In genomic region chr15:42110367-42110766, GRCh38 we compare ENCODE assay signal across 19 cellular contexts. TPM values are rescaled to one million over a fixed set of nuclear protein-coding genes. Genes with fewer than 3 reads are reported as not detected.
DNase-seq lines count a peak whose midpoint lies in the region; ATAC-seq, FAIRE-seq and TF ChIP-seq lines count a peak whose summit lies in the region.
"Had no signal": no experiment of that assay in that cellular context is flagged by ENCODE, and none has a peak within 500 bp of the region (broad histone marks: within the 10 kb centered on the region; RNA-seq: fewer than 3 reads in every experiment).

No MANE protein-coding gene starts in this region.

- no peak overlapping the region for H3K27ac Mint-ChIP-seq in activated CD8-positive, alpha-beta memory T cell treated with anti-CD3 and anti-CD28 coated beads, Interleukin-2, amount 10 ng/mL, durations not matched to agents 7 days and 5 days
- H3K27ac Mint-ChIP-seq: CD8-positive, alpha-beta memory T cell had no signal

- peaks cover 1% of the 10 kb centered on the region for H3K36me3 Mint-ChIP-seq in activated CD8-positive, alpha-beta memory T cell treated with anti-CD3 and anti-CD28 coated beads, Interleukin-2, amount 10 ng/mL, durations not matched to agents 7 days and 5 days
- H3K36me3 Mint-ChIP-seq: CD8-positive, alpha-beta memory T cell had no signal

- no peak overlapping the region for H3K4me3 Mint-ChIP-seq in activated CD8-positive, alpha-beta memory T cell treated with anti-CD3 and anti-CD28 coated beads, Interleukin-2, amount 10 ng/mL, durations not matched to agents 7 days and 5 days
- H3K4me3 Mint-ChIP-seq: CD8-positive, alpha-beta memory T cell had no signal

- intact Hi-C loops in left lung (cut with DNase I), result no loop called here
- intact Hi-C loops in esophagus squamous epithelium (cut with DNase I), result no loop called here

- peak; percentile 59 for ATAC-seq in left lung
- no peak for ATAC-seq in activated CD8-positive, alpha-beta memory T cell treated with anti-CD3 and anti-CD28 coated beads, Interleukin-2, amount 10 ng/mL, durations not matched to agents 7 days and 5 days

- peak; percentile 77 for DNase-seq in DMS53 (lab: John Stamatoyannopoulos, UW)
- DNase-seq in HL-60 (ENCODE audit: low read depth in 1 of 2, low spot score in 1 of 2), result no peak
- peak; percentile 28 for DNase-seq in NCI-H510A (lab: John Stamatoyannopoulos, UW)
- no peak for DNase-seq in left lung
- no peak for DNase-seq in activated CD8-positive, alpha-beta memory T cell treated with anti-CD3 and anti-CD28 coated beads, Interleukin-2, amount 10 ng/mL, durations not matched to agents 7 days and 5 days
- DNase-seq in esophagus squamous epithelium (lab: John Stamatoyannopoulos, UW), result no peak
- DNase-seq in frontal cortex (ENCODE audit: low spot score in 2 of 2), result no peak
- DNase-seq: C1 segment of cervical spinal cord; CD8-positive, alpha-beta memory T cell; GDM1; GOT3; MM.1S; NCI-H1105 treated with DMSO at 0.1 percent for 48 hours; NCI-H1694; NCI-H2171 treated with DMSO at 0.1 percent for 48 hours; NCI-H524; T-helper 1 cell had no signal

- H3K27me3 ChIP-seq in HL-60 (ENCODE audit: insufficient read depth, poor library complexity, severe bottlenecking) (no peaks in the 10 kb centered on the region), left lung (no peaks in the 10 kb centered on the region), esophagus squamous epithelium (no peaks in the 10 kb centered on the region)

- no peak for FAIRE-seq in frontal cortex (lab: Jason Lieb, UNC)

- H3K27ac ChIP-seq in HL-60 (replicated peaks) (peak overlapping the region; percentile 43), left lung (no peak overlapping the region), esophagus squamous epithelium (peak overlapping the region in 2 of 4 donors; percentile 28 to 52)

- H3K9me3 ChIP-seq in left lung, result no peaks in the 10 kb centered on the region
- H3K9me3 ChIP-seq in esophagus squamous epithelium, result no peaks in the 10 kb centered on the region

- WGBS in esophagus squamous epithelium, 2 donors, result 56 to 57% methylated on average over 3 of the region's 3 CpGs

- no peaks in the 10 kb centered on the region for H3K9me3 Mint-ChIP-seq in activated CD8-positive, alpha-beta memory T cell treated with anti-CD3 and anti-CD28 coated beads, Interleukin-2, amount 10 ng/mL, durations not matched to agents 7 days and 5 days (ENCODE audit: low read depth)

- no peak overlapping the region for H3K4me3 ChIP-seq in HL-60 (replicated peaks; ENCODE audit: insufficient read depth, low read length)
- H3K4me3 ChIP-seq in left lung, result no peak overlapping the region
- no peak overlapping the region for H3K4me3 ChIP-seq in esophagus squamous epithelium

- CTCF ChIA-PET in activated CD8-positive, alpha-beta memory T cell treated with anti-CD3 and anti-CD28 coated beads, Interleukin-2, amount 10 ng/mL, durations not matched to agents 7 days and 5 days (lab: Charles Lee), result interaction anchor here (0.9 kb wide), 1 partner anchor 28 kb away, joined by 3 read pairs; no protein-coding TSS in a partner anchor

- peaks cover 54% of the 10 kb centered on the region for H3K27me3 Mint-ChIP-seq in activated CD8-positive, alpha-beta memory T cell treated with anti-CD3 and anti-CD28 coated beads, Interleukin-2, amount 10 ng/mL, durations not matched to agents 7 days and 5 days

- H3K36me3 ChIP-seq in left lung (no peaks in the 10 kb centered on the region), esophagus squamous epithelium (no peaks in the 10 kb centered on the region)

- TF ChIP-seq POLR2A in esophagus squamous epithelium (IDR thresholded peaks at IDR 0.05), result no peak

- TF ChIP-seq CTCF in HL-60 (IDR thresholded peaks at IDR 0.05; ENCODE audit: insufficient read depth, low read length) (no peak), left lung (IDR thresholded peaks at IDR 0.05) (no peak), esophagus squamous epithelium (IDR thresholded peaks at IDR 0.05) (no peak)

- H3K4me1 ChIP-seq in left lung, result peaks cover 10 to 35% of the 10 kb centered on the region in 2 donors
- H3K4me1 ChIP-seq in esophagus squamous epithelium, result peaks cover 0 to 27% (median 5%) of the 10 kb centered on the region in 3 donors

- H3K4me1 Mint-ChIP-seq in activated CD8-positive, alpha-beta memory T cell treated with anti-CD3 and anti-CD28 coated beads, Interleukin-2, amount 10 ng/mL, durations not matched to agents 7 days and 5 days, result peaks cover 23% of the 10 kb centered on the region

RNA-seq across cellular contexts. Expression of gene PLA2G4D, which starts 16.0 kb away (rescaled TPM):
- total RNA-seq in left lung (under 1 TPM; 0.08 to 0.15 TPM), esophagus squamous epithelium (1 to 10 TPM in 1 of 4 donors, under 1 TPM in 3; 0.19 to 5.9 (median 0.23) TPM), frontal cortex (under 0.01 TPM)
- not detected for total RNA-seq in activated CD8-positive, alpha-beta memory T cell treated with anti-CD3 and anti-CD28 coated beads, Interleukin-2, amount 10 ng/mL, durations not matched to agents 7 days and 5 days
- total RNA-seq: CD8-positive, alpha-beta memory T cell; Daoy; LHCN-M2 had no signal

RNA-seq across cellular contexts. Expression of gene PLA2G4F, which starts 46.1 kb away (rescaled TPM):
- total RNA-seq in left lung (100 to 1,000 TPM in 1 of 2 donors, 10 to 100 TPM in 1; 63.2 to 100 TPM), esophagus squamous epithelium (10 to 100 TPM in 3 of 4 donors, 1 to 10 TPM in 1; 7.4 to 28.2 (median 21.2) TPM), frontal cortex (not detected)
- not detected for total RNA-seq in activated CD8-positive, alpha-beta memory T cell treated with anti-CD3 and anti-CD28 coated beads, Interleukin-2, amount 10 ng/mL, durations not matched to agents 7 days and 5 days
- total RNA-seq: CD8-positive, alpha-beta memory T cell; Daoy; LHCN-M2 had no signal

Comparison
In these comparisons a context has a peak if more than half of its experiments do, and no peak if none do; other contexts are left out.
1. DNase-seq: peak in DMS53 (single experiment) and NCI-H510A (single experiment); none in HL-60 (0 of 2), left lung (0 of 2), activated CD8-positive, alpha-beta memory T cell treated with anti-CD3 and anti-CD28 coated beads, Interleukin-2, amount 10 ng/mL, durations not matched to agents 7 days and 5 days (single experiment), esophagus squamous epithelium (single experiment) and frontal cortex (0 of 2).